Comparison of ENCODE assay signal across 13 cellular contexts in the genomic region with DNA sequence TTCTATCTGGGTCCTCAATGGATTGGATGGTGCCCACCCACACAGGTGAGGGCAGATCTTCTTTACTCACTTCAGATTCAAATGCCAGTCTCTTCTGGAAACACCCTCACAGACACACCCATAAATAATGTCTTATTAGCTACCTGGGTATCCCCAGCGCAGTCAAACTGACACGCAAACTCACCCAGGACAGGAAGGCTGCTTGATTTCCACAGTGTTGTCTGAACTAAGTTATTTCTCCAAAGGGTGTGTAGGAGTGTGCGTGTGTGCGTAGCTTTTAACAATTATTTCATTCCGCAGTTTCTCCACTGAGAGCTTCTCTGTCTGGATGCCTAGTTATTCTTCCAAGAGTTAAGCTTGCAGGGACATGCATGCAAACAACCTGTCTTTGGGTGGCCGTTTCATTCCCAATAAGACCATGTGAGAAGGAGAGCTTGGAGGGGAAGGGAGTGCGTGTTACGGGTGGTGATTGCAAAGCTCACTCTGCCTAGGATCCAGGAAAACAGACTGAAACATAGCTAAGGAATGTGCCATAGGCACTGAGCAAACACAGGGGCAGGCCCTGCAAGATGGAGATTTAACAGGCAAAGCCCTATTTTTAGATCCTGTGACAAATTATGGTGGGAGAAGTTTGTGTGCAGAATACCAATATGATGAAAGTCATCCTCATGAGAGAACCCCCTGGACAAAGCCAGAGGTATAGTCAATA.
DNase-seq lines count a peak whose midpoint lies in the region; ATAC-seq, FAIRE-seq and TF ChIP-seq lines count a peak whose summit lies in the region.
"Had no signal": no experiment of that assay in that cellular context is flagged by ENCODE, and none has a peak within 500 bp of the region (broad histone marks: within the 10 kb centered on the region; RNA-seq: fewer than 3 reads in every experiment).

No MANE protein-coding gene starts in this region.

- H3K4me2 ChIP-seq in endothelial cell of umbilical vein (ENCODE audit: insufficient read depth, low read length) = no peak overlapping the region

- ATAC-seq in left colon = no peak

- H3K4me3 ChIP-seq in AG04449 (ENCODE audit: low read depth, low read length) (no peak overlapping the region), endothelial cell of umbilical vein (replicated peaks in 1 of 3; ENCODE audit: insufficient read depth in 1 of 3, low read depth in 1 of 3, low read length in 3 of 3) (no peak overlapping the region)

- H3K27me3 ChIP-seq in endothelial cell of umbilical vein (ENCODE audit: control insufficient read depth in 2 of 2, insufficient read depth in 2 of 2, low read length in 2 of 2) = no peaks in the 10 kb centered on the region

- H3K36me3 ChIP-seq in endothelial cell of umbilical vein (ENCODE audit: control insufficient read depth in 2 of 2, extremely low read depth in 1 of 2, insufficient read depth in 2 of 2, low read length in 2 of 2) = no peaks in the 10 kb centered on the region

- BruUV-seq in endothelial cell of umbilical vein (replicated peaks; lab: Mats Ljungman, UMichigan) = no TSS peak

- POLR2A ChIA-PET in AG04449 (lab: Yijun Ruan, JAX) = interaction anchor here (0.7 kb wide), 1 partner anchor 72 kb away, joined by 3 read pairs; no protein-coding TSS in a partner anchor
- POLR2A ChIA-PET in endothelial cell of umbilical vein (lab: Charles Lee) = no interaction called here

- peak; percentile 42 for FAIRE-seq in endothelial cell of umbilical vein (lab: Jason Lieb, UNC)
- FAIRE-seq: small intestine had no signal

- in situ Hi-C loops in KBM-7 (cut with MboI; ENCODE audit: low pct_unique_long_range_greater_than_20kb, low sequenced_read_pairs) = no loop called here

- no peak for TF ChIP-seq POLR2A in endothelial cell of umbilical vein (IDR thresholded peaks at IDR 0.05; ENCODE audit: low read depth, low read length)

- H3K79me2 ChIP-seq in endothelial cell of umbilical vein (ENCODE audit: control insufficient read depth, insufficient read depth, low read length) = no peaks in the 10 kb centered on the region

- peaks cover 26% of the 10 kb centered on the region for H3K4me1 ChIP-seq in endothelial cell of umbilical vein (ENCODE audit: control insufficient read depth, extremely low read depth, insufficient read depth, low read length)

- no peaks in the 10 kb centered on the region for H3K9me1 ChIP-seq in endothelial cell of umbilical vein (replicated peaks; ENCODE audit: control insufficient read depth, extremely low read depth, insufficient read depth, low read length)

- CTCF ChIA-PET in AG04449 (lab: Yijun Ruan, JAX) = interaction anchor here (0.9 to 1.3 kb wide), 3 partner anchors 39 to 716 kb away, joined by 3 read pairs; no protein-coding TSS in a partner anchor
- CTCF ChIA-PET in endothelial cell of umbilical vein (lab: Charles Lee) = interaction anchor here (1.0 to 1.5 kb wide), 7 partner anchors 8 to 470 kb away, joined by 3 to 7 read pairs (median 5); no protein-coding TSS in a partner anchor

- peak; percentile 79 for DNase-seq in AG04449 (ENCODE audit: low read depth, low spot score)
- peak; percentile 75 for DNase-seq in M059J (ENCODE audit: low read depth)
- peak; percentile 71 for DNase-seq in endothelial cell of umbilical vein (ENCODE audit: low read depth, low spot score)
- peak; percentile 72 for DNase-seq in myocyte (ENCODE audit: low read depth)
- DNase-seq in KBM-7 = no peak
- no peak for DNase-seq in activated CD8-positive, alpha-beta memory T cell treated with anti-CD3 and anti-CD28 coated beads for 24 hours
- no peak for DNase-seq in left colon
- DNase-seq in NCI-H2227 treated with DMSO at 0.1 percent for 48 hours (lab: John Stamatoyannopoulos, UW) = no peak
- DNase-seq: head of caudate nucleus, KG1, NCI-H2081 treated with DMSO at 0.1 percent for 48 hours, small intestine had no signal

- no peaks in the 10 kb centered on the region for H4K20me1 ChIP-seq in endothelial cell of umbilical vein (replicated peaks; ENCODE audit: control insufficient read depth, extremely low read depth, insufficient read depth, low read length)

- dilution Hi-C loops in endothelial cell of umbilical vein (cut with MboI; ENCODE audit: extremely low pct_ligation_motif_present, low sequenced_read_pairs) = no loop called here

- TF ChIP-seq CTCF in AG04449 (IDR thresholded peaks at IDR 0.05; ENCODE audit: insufficient read depth, low read length, missing control alignments) (no peak), endothelial cell of umbilical vein (IDR thresholded peaks at IDR 0.05; ENCODE audit: extremely low read depth in 1 of 2, insufficient read depth in 1 of 2, low read depth in 1 of 2, low read length in 2 of 2) (no peak)

- no peak overlapping the region for H3K9ac ChIP-seq in endothelial cell of umbilical vein (replicated peaks; ENCODE audit: extremely low read depth, insufficient read depth, low read length)

- H3K9me3 ChIP-seq in endothelial cell of umbilical vein (replicated peaks; ENCODE audit: control insufficient read depth, insufficient read depth, low read length) = no peaks in the 10 kb centered on the region

- H3K27ac ChIP-seq in endothelial cell of umbilical vein (ENCODE audit: insufficient read depth, low read depth, low read length) = peak overlapping the region; percentile 29
- H3K27ac ChIP-seq: VCaP had no signal

- intact Hi-C loops in endothelial cell of umbilical vein (cut with micrococcal nuclease) (no loop called here), left colon (cut with DNase I, micrococcal nuclease) (no loop called here)

- H2AFZ ChIP-seq in endothelial cell of umbilical vein (ENCODE audit: low read depth, low read length) = peak overlapping the region; percentile 68

TF ChIP-seq in endothelial cell of umbilical vein, 7 proteins besides CTCF, POLR2A, EP300 and RAD21:
- TF ChIP-seq POLR2AphosphoS5 (IDR thresholded peaks at IDR 0.05; ENCODE audit: insufficient read depth, low read depth, low read length) = no peak
- TF ChIP-seq GATA2 (IDR thresholded peaks at IDR 0.05; ENCODE audit: insufficient read depth, insufficient read length, low read depth, low read length) = no peak
- TF ChIP-seq EZH2 (IDR thresholded peaks at IDR 0.05; ENCODE audit: borderline replicate concordance, low read depth, low read length, severe bottlenecking) = no peak
- TF ChIP-seq, protein P1, sequence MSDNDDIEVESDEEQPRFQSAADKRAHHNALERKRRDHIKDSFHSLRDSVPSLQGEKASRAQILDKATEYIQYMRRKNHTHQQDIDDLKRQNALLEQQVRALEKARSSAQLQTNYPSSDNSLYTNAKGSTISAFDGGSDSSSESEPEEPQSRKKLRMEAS (IDR thresholded peaks at IDR 0.05; ENCODE audit: insufficient read depth, insufficient read length) = no peak
- no peak for TF ChIP-seq FOS (IDR thresholded peaks at IDR 0.05; ENCODE audit: borderline replicate concordance, insufficient read depth, low read length)
- no peak for TF ChIP-seq JUN (IDR thresholded peaks at IDR 0.05; ENCODE audit: borderline replicate concordance, insufficient read depth, insufficient read length, low read depth)
- TF ChIP-seq MYC (IDR thresholded peaks at IDR 0.05; ENCODE audit: low read depth, low read length) = no peak

Comparison
In these comparisons a context has a peak if more than half of its experiments do, and no peak if none do; other contexts are left out.
1. DNase-seq: peak in AG04449 (single experiment), M059J (single experiment), endothelial cell of umbilical vein (single experiment) and myocyte (single experiment); none in KBM-7 (single experiment), activated CD8-positive, alpha-beta memory T cell treated with anti-CD3 and anti-CD28 coated beads for 24 hours (single experiment), left colon (0 of 2) and NCI-H2227 treated with DMSO at 0.1 percent for 48 hours (single experiment).